17 cellular contexts compared by ENCODE assay signal in the genomic region with DNA sequence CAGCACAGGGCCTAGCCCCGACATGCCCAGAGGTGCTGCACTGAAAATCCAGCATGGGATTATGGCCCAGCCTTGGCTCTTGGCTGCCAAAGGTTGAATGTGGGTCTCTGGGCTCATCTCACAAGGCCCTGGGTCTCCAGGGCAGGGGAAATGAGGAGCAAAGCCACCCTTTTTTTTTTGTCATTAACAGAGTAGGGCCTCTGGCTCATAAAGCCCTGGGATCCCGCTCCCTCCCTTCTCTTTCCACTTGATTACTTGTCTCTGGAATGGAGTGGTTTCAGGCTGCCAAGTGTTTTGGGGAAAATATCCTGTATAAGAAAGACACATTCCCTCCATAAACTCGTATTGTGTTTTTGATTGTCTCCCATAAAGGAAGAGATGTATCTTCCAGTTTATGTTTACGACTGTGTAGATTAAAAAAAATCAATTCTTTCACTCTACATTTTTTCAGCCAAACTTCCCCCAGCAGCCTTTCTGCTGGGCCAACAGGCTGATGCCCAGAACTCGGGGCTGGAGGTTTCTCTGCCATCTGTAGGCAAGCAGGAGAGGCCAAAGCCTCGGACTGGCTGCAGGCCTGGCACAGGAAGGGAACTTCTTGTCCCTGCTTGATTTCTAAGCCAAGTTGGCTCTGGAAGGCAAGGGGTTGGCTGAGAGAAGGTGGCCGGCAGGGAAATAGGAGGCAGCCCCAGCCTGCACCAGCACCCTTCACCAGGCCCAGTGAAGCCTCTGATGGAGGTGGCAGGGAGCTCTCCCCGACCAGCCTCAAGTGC. TPM values are rescaled to one million over a fixed set of nuclear protein-coding genes. Genes with fewer than 3 reads are reported as not detected.
DNase-seq lines count a peak whose midpoint lies in the region; ATAC-seq and TF ChIP-seq lines count a peak whose summit lies in the region.
"Had no signal": no experiment of that assay in that cellular context is flagged by ENCODE, and none has a peak within 500 bp of the region (broad histone marks: within the 10 kb centered on the region; RNA-seq: fewer than 3 reads in every experiment).

No MANE protein-coding gene starts in this region.

- H3K36me3 ChIP-seq in stomach smooth muscle (ENCODE audit: control insufficient read depth in 2 of 2, insufficient read depth in 2 of 2, low read length in 2 of 2) = no peaks in the 10 kb centered on the region
- H3K36me3 ChIP-seq: pancreas, SJSA1 had no signal

- DNase-seq in RWPE1 (ENCODE audit: low spot score) = no peak
- DNase-seq in coronary artery (ENCODE audit: low spot score) = peak; percentile 87
- DNase-seq in hypothalamus (lab: John Stamatoyannopoulos, UW) = peak in 38 of 51 donors; percentile 9 to 84 (median 56)
- no peak for DNase-seq in activated CD8-positive, alpha-beta memory T cell treated with anti-CD3 and anti-CD28 coated beads for 24 hours
- DNase-seq in T-cell = no peak
- no peak for DNase-seq in stimulated activated effector memory CD8-positive, alpha-beta T cell treated with anti-CD3 and anti-CD28 coated beads, Interleukin-12 subunit alpha, Interleukin-12 subunit beta, amount 100 ng/mL, for 72 hours (ENCODE audit: low spot score in 2 of 2)
- no peak for DNase-seq in MV-4-11 (lab: John Stamatoyannopoulos, UW)
- DNase-seq: activated CD4-positive, alpha-beta T cell treated with anti-CD3 and anti-CD28 coated beads, Interleukin-2, amount 10 ng/mL, durations not matched to agents 24 days and 14 days; activated T-cell treated with anti-CD3 and anti-CD28 coated beads for 4 hours; DMS53; glutamatergic neuron; NCI-H1417; NCI-H226; pancreas had no signal

- H3K4me3 ChIP-seq in coronary artery (no peak overlapping the region), stomach smooth muscle (ENCODE audit: low read length in 2 of 2) (no peak overlapping the region)
- H3K4me3 ChIP-seq: pancreas, SJSA1 had no signal

- CTCF ChIA-PET in RWPE1 (lab: Yijun Ruan, JAX) = interaction anchor here (0.6 kb wide), 1 partner anchor 21 kb away, joined by 3 read pairs; no protein-coding TSS in a partner anchor
- CTCF ChIA-PET in T-cell (lab: Charles Lee) = no interaction called here

- peaks cover 0 to 5% of the 10 kb centered on the region in 2 donors for H3K27me3 Mint-ChIP-seq in T-cell
- H3K27me3 Mint-ChIP-seq: activated CD4-positive, alpha-beta T cell treated with anti-CD3 and anti-CD28 coated beads, Interleukin-2, amount 10 ng/mL, durations not matched to agents 24 days and 14 days had no signal

- no peaks in the 10 kb centered on the region for H3K9me3 Mint-ChIP-seq in T-cell
- H3K9me3 Mint-ChIP-seq in stimulated activated effector memory CD8-positive, alpha-beta T cell treated with anti-CD3 and anti-CD28 coated beads, Interleukin-12 subunit alpha, Interleukin-12 subunit beta, amount 100 ng/mL, for 72 hours = no peaks in the 10 kb centered on the region
- H3K9me3 Mint-ChIP-seq: activated CD4-positive, alpha-beta T cell treated with anti-CD3 and anti-CD28 coated beads, Interleukin-2, amount 10 ng/mL, durations not matched to agents 24 days and 14 days; activated naive CD4-positive, alpha-beta T cell treated with anti-CD3 and anti-CD28 coated beads, Interleukin-2, amount 50 U/mL, for 72 hours had no signal

- no peak for TF ChIP-seq CTCF in RWPE1 (conservative IDR thresholded peaks at IDR 0.05; ENCODE audit: low read depth)
- no peak for TF ChIP-seq CTCF in coronary artery (IDR thresholded peaks at IDR 0.05)

- H3K4me1 ChIP-seq in stomach smooth muscle (ENCODE audit: control insufficient read depth, insufficient read depth, low read length) = peaks cover 38% of the 10 kb centered on the region
- H3K4me1 ChIP-seq: pancreas had no signal

- no peaks in the 10 kb centered on the region for H3K36me3 Mint-ChIP-seq in T-cell
- H3K36me3 Mint-ChIP-seq in stimulated activated effector memory CD8-positive, alpha-beta T cell treated with anti-CD3 and anti-CD28 coated beads, Interleukin-12 subunit alpha, Interleukin-12 subunit beta, amount 100 ng/mL, for 72 hours = no peaks in the 10 kb centered on the region
- H3K36me3 Mint-ChIP-seq: activated naive CD4-positive, alpha-beta T cell treated with anti-CD3 and anti-CD28 coated beads, Interleukin-2, amount 50 U/mL, for 72 hours had no signal

- H3K9me3 ChIP-seq in stomach smooth muscle (ENCODE audit: control insufficient read depth in 2 of 2, low read length in 2 of 2) = no peaks in the 10 kb centered on the region
- H3K9me3 ChIP-seq: pancreas, SJSA1 had no signal

- H3K4me1 Mint-ChIP-seq in T-cell = no peaks in the 10 kb centered on the region
- no peaks in the 10 kb centered on the region for H3K4me1 Mint-ChIP-seq in stimulated activated effector memory CD8-positive, alpha-beta T cell treated with anti-CD3 and anti-CD28 coated beads, Interleukin-12 subunit alpha, Interleukin-12 subunit beta, amount 100 ng/mL, for 72 hours
- H3K4me1 Mint-ChIP-seq: activated CD4-positive, alpha-beta T cell treated with anti-CD3 and anti-CD28 coated beads, Interleukin-2, amount 10 ng/mL, durations not matched to agents 24 days and 14 days had no signal

- H3K27ac ChIP-seq in RWPE1 (peak overlapping the region; percentile 95), coronary artery (peak overlapping the region; percentile 85 to 90), stomach smooth muscle (ENCODE audit: low read length) (peak overlapping the region; percentile 24)
- H3K27ac ChIP-seq: pancreas, SJSA1 had no signal

- H3K9ac ChIP-seq in stomach smooth muscle (ENCODE audit: low read length in 2 of 2) = peak overlapping the region in 1 of 2 donors; percentile 5

- no peaks in the 10 kb centered on the region for H3K27me3 ChIP-seq in stomach smooth muscle (ENCODE audit: control insufficient read depth in 1 of 2, insufficient read depth in 2 of 2, low read length in 2 of 2)
- H3K27me3 ChIP-seq: pancreas, SJSA1 had no signal

- no peak overlapping the region for H3K4me3 Mint-ChIP-seq in T-cell
- H3K4me3 Mint-ChIP-seq in stimulated activated effector memory CD8-positive, alpha-beta T cell treated with anti-CD3 and anti-CD28 coated beads, Interleukin-12 subunit alpha, Interleukin-12 subunit beta, amount 100 ng/mL, for 72 hours = no peak overlapping the region
- H3K4me3 Mint-ChIP-seq: activated CD4-positive, alpha-beta T cell treated with anti-CD3 and anti-CD28 coated beads, Interleukin-2, amount 10 ng/mL, durations not matched to agents 24 days and 14 days had no signal

- POLR2A ChIA-PET in RWPE1 (lab: Yijun Ruan, JAX; ENCODE audit: low non-redundant PET) (no interaction called here), T-cell (lab: Charles Lee) (no interaction called here)

- ATAC-seq in T-cell (replicated peaks in 1 of 4) = no peak
- ATAC-seq in stimulated activated effector memory CD8-positive, alpha-beta T cell treated with anti-CD3 and anti-CD28 coated beads, Interleukin-12 subunit alpha, Interleukin-12 subunit beta, amount 100 ng/mL, for 72 hours = no peak
- ATAC-seq: activated naive CD4-positive, alpha-beta T cell treated with anti-CD3 and anti-CD28 coated beads, Interleukin-2, amount 50 U/mL, for 72 hours; pancreas had no signal

- H3K27ac Mint-ChIP-seq in T-cell = no peak overlapping the region
- H3K27ac Mint-ChIP-seq in stimulated activated effector memory CD8-positive, alpha-beta T cell treated with anti-CD3 and anti-CD28 coated beads, Interleukin-12 subunit alpha, Interleukin-12 subunit beta, amount 100 ng/mL, for 72 hours = no peak overlapping the region
- H3K27ac Mint-ChIP-seq: activated CD4-positive, alpha-beta T cell treated with anti-CD3 and anti-CD28 coated beads, Interleukin-2, amount 10 ng/mL, durations not matched to agents 24 days and 14 days had no signal

RNA-seq across cellular contexts. Expression of a gene that starts 49.4 kb away (rescaled TPM):
- not detected for total RNA-seq in T-cell
- total RNA-seq: activated CD4-positive, alpha-beta T cell treated with anti-CD3 and anti-CD28 coated beads, Interleukin-2, amount 10 ng/mL, durations not matched to agents 24 days and 14 days; activated naive CD4-positive, alpha-beta T cell treated with anti-CD3 and anti-CD28 coated beads, Interleukin-2, amount 50 U/mL, for 72 hours; SJSA1 had no signal

Comparison
In these comparisons a context has a peak if more than half of its experiments do, and no peak if none do; other contexts are left out.
1. DNase-seq: peak in coronary artery (single experiment) and hypothalamus (38 of 51); none in RWPE1 (single experiment), activated CD8-positive, alpha-beta memory T cell treated with anti-CD3 and anti-CD28 coated beads for 24 hours (single experiment), T-cell (0 of 34), stimulated activated effector memory CD8-positive, alpha-beta T cell treated with anti-CD3 and anti-CD28 coated beads, Interleukin-12 subunit alpha, Interleukin-12 subunit beta, amount 100 ng/mL, for 72 hours (0 of 2) and MV-4-11 (single experiment).
2. H3K27ac ChIP-seq: peak in every context shown above with its lines; median percentile 95 in RWPE1; 88 in coronary artery; 24 in stomach smooth muscle.